Comparison of ENCODE assay signal across 25 cellular contexts in genomic region chr5:107739661-107740060, GRCh38.
A peak's percentile ranks its signal among the peaks of the same experiment; 100 is the strongest.
DNase-seq lines count a peak whose midpoint lies in the region; ATAC-seq and TF ChIP-seq lines count a peak whose summit lies in the region.
"Had no signal": no experiment of that assay in that cellular context is flagged by ENCODE, and none has a peak within 500 bp of the region (broad histone marks: within the 10 kb centered on the region; RNA-seq: fewer than 3 reads in every experiment).

No MANE protein-coding gene starts in this region.

- H3K4me3 ChIP-seq in brain microvascular endothelial cell (ENCODE audit: low read depth, low read length) (no peak overlapping the region), left lung (no peak overlapping the region), prostate gland (no peak overlapping the region)
- H3K4me3 ChIP-seq: ascending aorta, BLaER1, MG63, uterus had no signal

- no peaks in the 10 kb centered on the region for H3K27me3 ChIP-seq in brain microvascular endothelial cell (replicated peaks)
- no peaks in the 10 kb centered on the region for H3K27me3 ChIP-seq in left lung
- no peaks in the 10 kb centered on the region for H3K27me3 ChIP-seq in prostate gland (replicated peaks; ENCODE audit: insufficient read depth)
- H3K27me3 ChIP-seq: ascending aorta, BLaER1, MG63, uterus had no signal

- intact Hi-C loops in left lung (cut with DNase I): no loop called here
- intact Hi-C loops in prostate gland (cut with DNase I): no loop called here

- H3K27ac ChIP-seq in brain microvascular endothelial cell: no peak overlapping the region
- H3K27ac ChIP-seq in left lung: no peak overlapping the region
- H3K27ac ChIP-seq in prostate gland: no peak overlapping the region
- H3K27ac ChIP-seq: ascending aorta, BLaER1, uterus had no signal

- no peaks in the 10 kb centered on the region for H3K4me1 ChIP-seq in left lung
- no peaks in the 10 kb centered on the region for H3K4me1 ChIP-seq in prostate gland (replicated peaks)
- H3K4me1 ChIP-seq: ascending aorta, BLaER1, Caco-2, uterus had no signal

- ATAC-seq in left lung: peak; percentile 69
- no peak for ATAC-seq in GM21786 (IDR thresholded peaks at IDR 0.05; ENCODE audit: unreplicated experiment)
- no peak for ATAC-seq in HG03039 (IDR thresholded peaks at IDR 0.05; ENCODE audit: unreplicated experiment)
- ATAC-seq in HG02938 (IDR thresholded peaks at IDR 0.05; ENCODE audit: unreplicated experiment): no peak
- ATAC-seq: left cardiac atrium; natural killer cell treated with Interleukin-12 subunit alpha and Interleukin-12 subunit beta and Interleukin-15 and Interleukin-18, amount 100 ng/mL, for 72 hours; stimulated activated naive B cell treated with anti-CD40 and anti-IgM and Interleukin-4, amounts not matched to agents 10 μg/mL and 1 μg/mL and 100 μg/mL, for 72 hours had no signal

- DNase-seq in COR-L47 (lab: John Stamatoyannopoulos, UW) (peak; percentile 18), NCI-H748 (lab: John Stamatoyannopoulos, UW; ENCODE audit: unreplicated experiment) (peak; percentile 71), brain microvascular endothelial cell (peak; percentile 43), left lung (no peak), prostate gland (ENCODE audit: low spot score) (no peak)
- DNase-seq: ACHN; Caco-2; DND-41; head of caudate nucleus; HFFc6; left cardiac atrium; mesendoderm; MG63; NCI-H1417 treated with DMSO at 0.1 percent for 48 hours; NCI-H510A treated with DMSO at 0.1 percent for 48 hours; RPMI8226; stimulated activated CD4-positive, alpha-beta T cell treated with anti-CD3 and anti-CD28 coated beads, Interleukin-4, amount 100 ng/mL, for 1 hour; stimulated activated naive B cell treated with anti-CD40 and anti-IgM and Interleukin-4, amounts not matched to agents 10 μg/mL and 1 μg/mL and 100 μg/mL, for 72 hours; uterus had no signal

- in situ Hi-C loops in brain microvascular endothelial cell (cut with HindIII; ENCODE audit: low pct_ligation_motif_present, low sequenced_read_pairs): no loop called here

- H3K36me3 ChIP-seq in brain microvascular endothelial cell (replicated peaks) (no peaks in the 10 kb centered on the region), left lung (no peaks in the 10 kb centered on the region), prostate gland (no peaks in the 10 kb centered on the region)
- H3K36me3 ChIP-seq: ascending aorta, BLaER1, MG63, uterus had no signal

- 85% methylated on average over 3 of the region's 3 CpGs for WGBS in prostate gland

- H3K9me3 ChIP-seq in left lung (peaks cover 0 to 4% of the 10 kb centered on the region in 2 donors), prostate gland (no peaks in the 10 kb centered on the region)
- H3K9me3 ChIP-seq: ascending aorta, BLaER1, Caco-2, uterus had no signal

- TF ChIP-seq CTCF in brain microvascular endothelial cell (IDR thresholded peaks at IDR 0.05; ENCODE audit: low read depth, low read length, missing control alignments): no peak
- TF ChIP-seq CTCF in left lung (IDR thresholded peaks at IDR 0.05): no peak
- no peak for TF ChIP-seq CTCF in prostate gland (IDR thresholded peaks at IDR 0.05)

- no peak for TF ChIP-seq POLR2A in prostate gland (IDR thresholded peaks at IDR 0.05)

Comparison
In these comparisons a context has a peak if more than half of its experiments do, and no peak if none do; other contexts are left out.
1. DNase-seq: peak in COR-L47 (single experiment), NCI-H748 (single experiment) and brain microvascular endothelial cell (single experiment); none in left lung (0 of 2) and prostate gland (single experiment).